23 cellular contexts compared by ENCODE assay signal in the genomic region with DNA sequence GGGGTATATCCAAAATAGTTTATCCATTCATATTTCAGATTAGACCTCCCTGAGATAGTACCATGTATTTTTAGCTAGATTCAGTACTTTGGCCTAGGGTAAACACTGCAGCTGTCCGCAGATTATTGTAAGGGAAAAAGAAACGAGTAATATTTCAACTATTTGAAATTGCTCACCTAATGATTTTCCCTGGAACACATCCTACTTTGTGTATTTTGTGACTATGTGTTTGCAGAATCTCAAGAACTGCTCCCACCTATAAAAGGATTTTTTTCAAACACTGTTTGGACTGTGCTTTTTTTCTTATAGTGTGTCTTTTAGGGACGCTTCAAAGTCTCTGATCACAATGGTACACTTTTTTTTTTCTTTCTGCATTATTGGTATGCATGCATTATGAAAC. TPM values are rescaled to one million over a fixed set of nuclear protein-coding genes. Genes with fewer than 3 reads are reported as not detected.
A peak's percentile ranks its signal among the peaks of the same experiment; 100 is the strongest.
DNase-seq lines count a peak whose midpoint lies in the region; ATAC-seq, FAIRE-seq and TF ChIP-seq lines count a peak whose summit lies in the region.
"Had no signal": no experiment of that assay in that cellular context is flagged by ENCODE, and none has a peak within 500 bp of the region (broad histone marks: within the 10 kb centered on the region; RNA-seq: fewer than 3 reads in every experiment).

No MANE protein-coding gene starts in this region.

- peak overlapping the region; percentile 58 to 84; a peak in 1 of 6 replicates for H3K27ac ChIP-seq in A549
- H3K27ac ChIP-seq in ACC112 (ENCODE audit: low read depth, low read length): no peak overlapping the region; the same call in 1 of the 2 replicates
- peak overlapping the region; percentile 62 for H3K27ac ChIP-seq in PC-3 (ENCODE audit: low read length)
- no peak overlapping the region for H3K27ac ChIP-seq in smooth muscle cell (ENCODE audit: low read depth)
- no peak overlapping the region for H3K27ac ChIP-seq in body of pancreas
- no peak overlapping the region for H3K27ac ChIP-seq in PC-9

- no peak for TF ChIP-seq CTCF in A549 (IDR thresholded peaks at IDR 0.05)
- no peak for TF ChIP-seq CTCF in PC-3 (conservative IDR thresholded peaks at IDR 0.05; ENCODE audit: low read depth, low read length)
- TF ChIP-seq CTCF in smooth muscle cell (IDR thresholded peaks at IDR 0.05; ENCODE audit: borderline replicate concordance, insufficient read depth, poor library complexity, severe bottlenecking): no peak
- TF ChIP-seq CTCF in body of pancreas (IDR thresholded peaks at IDR 0.05): no peak
- no peak for TF ChIP-seq CTCF in PC-9 (conservative IDR thresholded peaks at IDR 0.05)

- H3K36me3 ChIP-seq in ACC112 (ENCODE audit: insufficient read depth, low read length): no peaks in the 10 kb centered on the region
- no peaks in the 10 kb centered on the region for H3K36me3 ChIP-seq in PC-3 (ENCODE audit: low read depth, low read length)
- no peaks in the 10 kb centered on the region for H3K36me3 ChIP-seq in endocrine pancreas (ENCODE audit: control insufficient read depth, insufficient read depth, low read length)
- no peaks in the 10 kb centered on the region for H3K36me3 ChIP-seq in smooth muscle cell (ENCODE audit: low read depth)
- H3K36me3 ChIP-seq in body of pancreas (replicated peaks in 1 of 2; ENCODE audit: insufficient read depth in 1 of 2, low read depth in 2 of 2): no peaks in the 10 kb centered on the region
- no peaks in the 10 kb centered on the region for H3K36me3 ChIP-seq in PC-9 (ENCODE audit: low read depth)
- H3K36me3 ChIP-seq: BE2C; BLaER1 treated with 17β-estradiol and CSF1 and Interleukin-3, amounts not matched to agents 10 nM and 100 nM; HAP-1 had no signal

- H3K27me3 ChIP-seq in ACC112 (ENCODE audit: insufficient read depth, low read length): no peaks in the 10 kb centered on the region
- no peaks in the 10 kb centered on the region for H3K27me3 ChIP-seq in PC-3 (ENCODE audit: low read length)
- no peaks in the 10 kb centered on the region for H3K27me3 ChIP-seq in endocrine pancreas (ENCODE audit: control insufficient read depth, insufficient read depth, low read length)
- H3K27me3 ChIP-seq in smooth muscle cell (ENCODE audit: low read depth): no peaks in the 10 kb centered on the region
- no peaks in the 10 kb centered on the region for H3K27me3 ChIP-seq in body of pancreas
- no peaks in the 10 kb centered on the region for H3K27me3 ChIP-seq in PC-9 (ENCODE audit: insufficient read depth, low read depth)
- H3K27me3 ChIP-seq: BE2C; BLaER1 treated with 17β-estradiol and CSF1 and Interleukin-3, amounts not matched to agents 10 nM and 100 nM had no signal

- intact Hi-C loops in PC-3 (cut with micrococcal nuclease) (loop anchor here (2.0 kb wide), 1 partner anchor 30 kb away; no protein-coding TSS in a partner anchor), body of pancreas (cut with DNase I) (no loop called here), PC-9 (cut with micrococcal nuclease; ENCODE audit: unreplicated experiment) (no loop called here)

- peaks cover 58% of the 10 kb centered on the region for H3K4me1 ChIP-seq in A549
- peaks cover 92% of the 10 kb centered on the region for H3K4me1 ChIP-seq in ACC112 (ENCODE audit: control insufficient read depth, insufficient read depth, low read length, unreplicated experiment)
- H3K4me1 ChIP-seq in PC-3 (ENCODE audit: insufficient read depth, low read length): peaks cover 59% of the 10 kb centered on the region
- peaks cover 60% of the 10 kb centered on the region for H3K4me1 ChIP-seq in endocrine pancreas (ENCODE audit: control insufficient read depth, insufficient read depth, low read length)
- H3K4me1 ChIP-seq in smooth muscle cell (ENCODE audit: low read depth): peaks cover 9% of the 10 kb centered on the region
- no peaks in the 10 kb centered on the region for H3K4me1 ChIP-seq in body of pancreas
- H3K4me1 ChIP-seq in PC-9 (replicated peaks; ENCODE audit: insufficient read depth): peaks cover 40% of the 10 kb centered on the region
- H3K4me1 ChIP-seq: HAP-1 had no signal

- no peak overlapping the region for H3K4me3 ChIP-seq in A549
- peak overlapping the region; percentile 12; the same call in 1 of the 2 replicates for H3K4me3 ChIP-seq in ACC112 (ENCODE audit: low read depth, low read length)
- no peak overlapping the region; the same call in 1 of the 2 replicates for H3K4me3 ChIP-seq in PC-3 (ENCODE audit: low read length)
- peak overlapping the region; percentile 29 for H3K4me3 ChIP-seq in endocrine pancreas (ENCODE audit: control insufficient read depth, insufficient read depth, low read length)
- H3K4me3 ChIP-seq in smooth muscle cell: no peak overlapping the region
- no peak overlapping the region for H3K4me3 ChIP-seq in body of pancreas
- no peak overlapping the region for H3K4me3 ChIP-seq in PC-9
- H3K4me3 ChIP-seq: BLaER1 treated with 17β-estradiol and CSF1 and Interleukin-3, amounts not matched to agents 10 nM and 100 nM; HAP-1 had no signal

- peak in 1 of 2 experiments; percentile 6 for DNase-seq in A549 (ENCODE audit: low read depth in 1 of 2, low spot score in 1 of 2)
- peak; percentile 70 for DNase-seq in PC-3
- DNase-seq in smooth muscle cell (lab: John Stamatoyannopoulos, UW; ENCODE audit: unreplicated experiment): no peak
- no peak for DNase-seq in body of pancreas
- DNase-seq in PC-9: no peak
- DNase-seq: ACHN; AML-193; BE2C; CD4-positive, alpha-beta T cell; CD8-positive, alpha-beta memory T cell; DMS 273 treated with DMSO at 0.1 percent for 48 hours; DND-41; GOT3; HFFc6 had no signal

- H3K79me2 ChIP-seq in ACC112 (ENCODE audit: control insufficient read depth, insufficient read depth, low read length, unreplicated experiment): peaks cover 54% of the 10 kb centered on the region
- H3K79me2 ChIP-seq in PC-3 (ENCODE audit: low read length): no peaks in the 10 kb centered on the region
- H3K79me2 ChIP-seq in smooth muscle cell (ENCODE audit: low read depth): no peaks in the 10 kb centered on the region
- H3K79me2 ChIP-seq in PC-9 (ENCODE audit: low read depth): no peaks in the 10 kb centered on the region

- H3K9me3 ChIP-seq in A549: no peaks in the 10 kb centered on the region
- no peaks in the 10 kb centered on the region for H3K9me3 ChIP-seq in PC-3 (ENCODE audit: low read length)
- H3K9me3 ChIP-seq in endocrine pancreas (ENCODE audit: control insufficient read depth, low read length): no peaks in the 10 kb centered on the region
- H3K9me3 ChIP-seq in smooth muscle cell (replicated peaks; ENCODE audit: low read depth): no peaks in the 10 kb centered on the region
- no peaks in the 10 kb centered on the region for H3K9me3 ChIP-seq in body of pancreas
- no peaks in the 10 kb centered on the region for H3K9me3 ChIP-seq in PC-9 (ENCODE audit: insufficient read depth, low read depth)
- H3K9me3 ChIP-seq: BE2C, HAP-1 had no signal

- POLR2A ChIA-PET in A549 (lab: Yijun Ruan, JAX): no interaction called here
- POLR2A ChIA-PET in PC-3 (lab: Charles Lee; ENCODE audit: unreplicated experiment): no interaction called here
- POLR2A ChIA-PET in PC-9 (lab: Charles Lee; ENCODE audit: unreplicated experiment): no interaction called here

- ATAC-seq in A549 (no peak; a peak in 1 of 6 replicates), PC-3 (peak; percentile 47), HG03045 (IDR thresholded peaks at IDR 0.05; ENCODE audit: unreplicated experiment) (no peak), body of pancreas (no peak)

- H3K9ac ChIP-seq in PC-3 (ENCODE audit: low read length) (no peak overlapping the region), endocrine pancreas (ENCODE audit: control insufficient read depth, insufficient read depth, low read length) (no peak overlapping the region), smooth muscle cell (ENCODE audit: low read depth) (no peak overlapping the region)
- H3K9ac ChIP-seq: BLaER1 treated with 17β-estradiol and CSF1 and Interleukin-3, amounts not matched to agents 10 nM and 100 nM had no signal

- no peaks in the 10 kb centered on the region for H4K20me1 ChIP-seq in PC-3 (ENCODE audit: low read length)
- no peaks in the 10 kb centered on the region for H4K20me1 ChIP-seq in smooth muscle cell (ENCODE audit: low read depth)
- H4K20me1 ChIP-seq in PC-9 (ENCODE audit: insufficient read depth): no peaks in the 10 kb centered on the region
- H4K20me1 ChIP-seq: BLaER1 treated with 17β-estradiol and CSF1 and Interleukin-3, amounts not matched to agents 10 nM and 100 nM had no signal

- no peak for TF ChIP-seq EP300 in A549 (IDR thresholded peaks at IDR 0.05)

- H3K9me2 ChIP-seq in PC-3 (replicated peaks; ENCODE audit: low read length) (no peaks in the 10 kb centered on the region), PC-9 (ENCODE audit: insufficient read depth) (no peaks in the 10 kb centered on the region)

- H3F3A ChIP-seq in PC-3 (ENCODE audit: low read length, unreplicated experiment) (no peaks in the 10 kb centered on the region), smooth muscle cell (ENCODE audit: low read depth) (peaks cover 4% of the 10 kb centered on the region), PC-9 (ENCODE audit: insufficient read depth, low read depth) (peaks cover 11% of the 10 kb centered on the region; the same call in 1 of the 2 replicates)

- CTCF ChIA-PET in A549 (lab: Yijun Ruan, JAX) (no interaction called here), PC-3 (lab: Charles Lee) (no interaction called here), PC-9 (lab: Charles Lee) (no interaction called here)

- no peak for FAIRE-seq in A549 (lab: Jason Lieb, UNC)
- FAIRE-seq: G401.6, GM12892, H54 had no signal

- TF ChIP-seq POLR2A in A549 (IDR thresholded peaks at IDR 0.05; ENCODE audit: low read length): no peak
- no peak for TF ChIP-seq POLR2A in body of pancreas (IDR thresholded peaks at IDR 0.05)

- H3K4me2 ChIP-seq in A549: peak overlapping the region; percentile 88
- H3K4me2 ChIP-seq in PC-3 (ENCODE audit: low read length): peak overlapping the region; percentile 62
- H3K4me2 ChIP-seq in smooth muscle cell: no peak overlapping the region
- no peak overlapping the region for H3K4me2 ChIP-seq in PC-9

- H2AFZ ChIP-seq in ACC112 (ENCODE audit: low read length, unreplicated experiment) (peak overlapping the region; percentile 10), PC-3 (ENCODE audit: low read length) (no peak overlapping the region), smooth muscle cell (ENCODE audit: low read depth) (no peak overlapping the region), PC-9 (no peak overlapping the region)

- BruUV-seq in PC-3 (replicated peaks; lab: Mats Ljungman, UMichigan) (no TSS peak), PC-9 (replicated peaks; lab: Mats Ljungman, UMichigan) (no TSS peak)

- TF ChIP-seq RAD21 in A549 (conservative IDR thresholded peaks at IDR 0.05 in 1 of 2, IDR thresholded peaks at IDR 0.05 in 1 of 2): no peak

- 20% methylated on average over 3 of the region's 3 CpGs for WGBS in A549 (ENCODE audit: missing lambda C conversion rate)
- WGBS in smooth muscle cell (ENCODE audit: low lambda C conversion rate): 86% methylated on average over 3 of the region's 3 CpGs
- 66 to 76% methylated on average over 3 of the region's 3 CpGs for WGBS in body of pancreas, 2 donors

RNA-seq across cellular contexts. Expression of a gene that starts 42.3 kb away (rescaled TPM):
- polyA plus RNA-seq in A549 (2011; rRNA removed) (9.5 and 9.8 TPM in 2 replicates), A549 (2017; fragmentation: RNase III; extraction: RNeasy Plus Mini Kit Qiagen cat#74134 plus additional on column Dnase treatment) (2.5 to 3.2 TPM (median 2.5 TPM) in 3 replicates), smooth muscle cell (1.7 TPM in 2 replicates)
- polyA plus RNA-seq in A549 (2012; cell fraction: cytosol; rRNA removed): 1.9 TPM in 2 replicates
- 1.1 and 1.9 TPM in 2 replicates for polyA plus RNA-seq in A549 (2012; cell fraction: nucleus; rRNA removed)
- 2.7 and 4.2 TPM in 2 replicates for polyA minus RNA-seq in A549 (2011; rRNA and poly(A)+ RNA removed)
- total RNA-seq in PC-3 (2014; rRNA removed) (0.40 and 1.4 TPM in 2 replicates), smooth muscle cell (1.9 and 2.7 TPM in 2 replicates), body of pancreas (1 to 10 TPM in 1 of 2 donors, under 1 TPM in 1; 0.33 to 1.0 TPM), PC-9 (2021) (0.70 and 0.80 TPM in 2 replicates)
- total RNA-seq: CD4-positive, alpha-beta T cell had no signal
- polyA plus RNA-seq: CD14-positive monocyte had no signal

Comparison
In these comparisons a context has a peak if more than half of its experiments do, and no peak if none do; other contexts are left out.
1. H3K27ac ChIP-seq: peak in A549 (2 of 2) and PC-3 (single experiment); none in ACC112 (single experiment), smooth muscle cell (single experiment), body of pancreas (0 of 4) and PC-9 (single experiment).
2. H3K4me2 ChIP-seq: peak in A549 (single experiment) and PC-3 (single experiment); none in smooth muscle cell (single experiment) and PC-9 (single experiment).
3. H3K4me3 ChIP-seq: peak in ACC112 (single experiment) and endocrine pancreas (single experiment); none in A549 (single experiment), PC-3 (single experiment), smooth muscle cell (single experiment), body of pancreas (0 of 2) and PC-9 (single experiment).